ENCODE assay signal across 16 cellular contexts in genomic region chr14:102511538-102511937, GRCh38. TPM values are rescaled to one million over a fixed set of nuclear protein-coding genes. Genes with fewer than 3 reads are reported as not detected.
DNase-seq lines count a peak whose midpoint lies in the region; ATAC-seq and TF ChIP-seq lines count a peak whose summit lies in the region.
"Had no signal": no experiment of that assay in that cellular context is flagged by ENCODE, and none has a peak within 500 bp of the region (broad histone marks: within the 10 kb centered on the region; RNA-seq: fewer than 3 reads in every experiment).

No MANE protein-coding gene starts in this region.

- no peak overlapping the region for H3K4me3 ChIP-seq in vagina
- H3K4me3 ChIP-seq: GM12878, left lung had no signal

- H3K27ac ChIP-seq in VCaP (peak overlapping the region; percentile 23; the same call in 1 of the 2 replicates), vagina (peak overlapping the region; percentile 85)
- H3K27ac ChIP-seq: left lung had no signal

- ATAC-seq in naive B cell (ENCODE audit: low read depth in 2 of 2) (no peak), GM21576 (IDR thresholded peaks at IDR 0.05; ENCODE audit: unreplicated experiment) (no peak)
- ATAC-seq: stimulated activated naive CD8-positive, alpha-beta T cell treated with anti-CD3 and anti-CD28 coated beads, Interleukin-15, Interleukin-2, amounts not matched to agents 100 U/mL and 50 U/mL, for 24 hours had no signal

- intact Hi-C loops in vagina (cut with DNase I) = no loop called here

- no peak for DNase-seq in activated naive CD4-positive, alpha-beta T cell (lab: John Stamatoyannopoulos, UW)
- DNase-seq in naive B cell = no peak
- no peak for DNase-seq in vagina (ENCODE audit: extremely low spot score in 2 of 2)
- no peak for DNase-seq in DMS153 (lab: John Stamatoyannopoulos, UW)
- no peak for DNase-seq in mucosa of gallbladder (ENCODE audit: low spot score)
- DNase-seq: activated B cell treated with CpG ODN at 0.5 μM for 24 hours; activated effector memory CD4-positive, alpha-beta T cell treated with Interleukin-2 at 50 U/mL for 16 hours; cortex of kidney; left lung; NCI-H146; NK-92 treated with Interleukin-12 subunit alpha and Interleukin-12 subunit beta, amount 100 ng/mL, for 24 hours had no signal

- H3K27me3 ChIP-seq in vagina = no peaks in the 10 kb centered on the region
- H3K27me3 ChIP-seq: left lung had no signal

- no peaks in the 10 kb centered on the region for H3K9me3 ChIP-seq in vagina
- H3K9me3 ChIP-seq: left lung had no signal

- no peak for TF ChIP-seq POLR2A in vagina (IDR thresholded peaks at IDR 0.05)

- H3K27ac Mint-ChIP-seq in activated naive CD4-positive, alpha-beta T cell treated with anti-CD3 and anti-CD28 coated beads, Interleukin-2, amount 50 U/mL, for 24 hours = peak overlapping the region; percentile 35
- H3K27ac Mint-ChIP-seq in naive B cell = peak overlapping the region in 3 of 6 donors; percentile 52 to 72 (median 59)
- H3K27ac Mint-ChIP-seq: activated B cell treated with CpG ODN at 0.5 μM for 24 hours had no signal

- H3K9me3 Mint-ChIP-seq in activated naive CD4-positive, alpha-beta T cell treated with anti-CD3 and anti-CD28 coated beads, Interleukin-2, amount 50 U/mL, for 24 hours = no peaks in the 10 kb centered on the region
- H3K9me3 Mint-ChIP-seq in naive B cell = peaks cover 0 to 4% (median 3%) of the 10 kb centered on the region in 7 donors
- H3K9me3 Mint-ChIP-seq: activated B cell treated with CpG ODN at 0.5 μM for 24 hours had no signal

- peaks cover 20% of the 10 kb centered on the region for H3K4me1 ChIP-seq in vagina

- TF ChIP-seq CTCF in VCaP (conservative IDR thresholded peaks at IDR 0.05) (no peak), vagina (IDR thresholded peaks at IDR 0.05) (no peak)

- peaks cover 12% of the 10 kb centered on the region for H3K4me1 Mint-ChIP-seq in activated naive CD4-positive, alpha-beta T cell treated with anti-CD3 and anti-CD28 coated beads, Interleukin-2, amount 50 U/mL, for 24 hours
- peaks cover 15 to 25% (median 22%) of the 10 kb centered on the region in 3 donors for H3K4me1 Mint-ChIP-seq in naive B cell

- H3K36me3 ChIP-seq in vagina = no peaks in the 10 kb centered on the region

- H3K36me3 Mint-ChIP-seq in activated naive CD4-positive, alpha-beta T cell treated with anti-CD3 and anti-CD28 coated beads, Interleukin-2, amount 50 U/mL, for 24 hours = no peaks in the 10 kb centered on the region
- no peaks in the 10 kb centered on the region for H3K36me3 Mint-ChIP-seq in naive B cell

- no peaks in the 10 kb centered on the region for H3K27me3 Mint-ChIP-seq in activated naive CD4-positive, alpha-beta T cell treated with anti-CD3 and anti-CD28 coated beads, Interleukin-2, amount 50 U/mL, for 24 hours
- peaks cover 4 to 18% (median 11%) of the 10 kb centered on the region in 3 donors for H3K27me3 Mint-ChIP-seq in naive B cell

- H3K4me3 Mint-ChIP-seq in activated naive CD4-positive, alpha-beta T cell treated with anti-CD3 and anti-CD28 coated beads, Interleukin-2, amount 50 U/mL, for 24 hours = peak overlapping the region; percentile 30
- H3K4me3 Mint-ChIP-seq in naive B cell = peak overlapping the region in 6 of 8 donors; percentile 24 to 86 (median 65)

RNA-seq across cellular contexts. Expression of gene ANKRD9, which starts 2.0 kb away (rescaled TPM):
- polyA plus RNA-seq in naive B cell (ENCODE audit: low read depth in 6 of 6) = under 1 TPM in 5 of 6 donors, not detected in 1; 0.08 to 0.49 (median 0.17) TPM
- 34.6 TPM for total RNA-seq in vagina
- total RNA-seq in mucosa of gallbladder = 72.1 TPM
